In genomic region chr20:62120365-62120762, GRCh38 we compare ENCODE assay signal across 1 cellular context.
TF ChIP-seq lines count a peak whose summit lies in the region.

No MANE protein-coding gene starts in this region.

TF ChIP-seq in HepG2, 621 proteins besides CTCF, POLR2A, EP300 and RAD21 (continues in another document):
- TF ChIP-seq SOX13 (IDR thresholded peaks at IDR 0.05) (no peak), SOX13 (CRISPR knock-in tag; conservative IDR thresholded peaks at IDR 0.05 in 1 of 2, IDR thresholded peaks at IDR 0.05 in 1 of 2) (no peak), KLF6 (CRISPR knock-in tag; IDR thresholded peaks at IDR 0.05) (no peak), NR2F6 (IDR thresholded peaks at IDR 0.05) (no peak), NR2F6 (CRISPR knock-in tag; IDR thresholded peaks at IDR 0.05) (no peak), DNMT3B (CRISPR knock-in tag; conservative IDR thresholded peaks at IDR 0.05) (no peak), ZNF335 (CRISPR knock-in tag; IDR thresholded peaks at IDR 0.05) (no peak), ZNF296 (CRISPR knock-in tag; conservative IDR thresholded peaks at IDR 0.05) (no peak), ZNF746 (CRISPR knock-in tag; IDR thresholded peaks at IDR 0.05) (no peak), KDM1A (CRISPR knock-in tag; IDR thresholded peaks at IDR 0.05) (no peak), KDM5B (CRISPR knock-in tag; IDR thresholded peaks at IDR 0.05; ENCODE audit: borderline replicate concordance) (0 out of 2 replicates have a peak, but pooled peaks have one; percentile 30), HNRNPLL (IDR thresholded peaks at IDR 0.05; ENCODE audit: low read depth, low read length, poor library complexity, severe bottlenecking) (no peak), HDAC6 (IDR thresholded peaks at IDR 0.05; ENCODE audit: low read depth, low read length) (no peak), GTF3A (CRISPR knock-in tag; conservative IDR thresholded peaks at IDR 0.05) (no peak), CHCHD3 (CRISPR knock-in tag; IDR thresholded peaks at IDR 0.05) (no peak), ZBTB2 (CRISPR knock-in tag; IDR thresholded peaks at IDR 0.05; ENCODE audit: low read depth) (no peak), ZNF451 (CRISPR knock-in tag; IDR thresholded peaks at IDR 0.05) (no peak), ZNF20 (CRISPR knock-in tag; IDR thresholded peaks at IDR 0.05) (no peak), PPARG (CRISPR knock-in tag; conservative IDR thresholded peaks at IDR 0.05) (no peak), NR2C2 (CRISPR knock-in tag; IDR thresholded peaks at IDR 0.05; ENCODE audit: borderline replicate concordance) (no peak), HIC2 (CRISPR knock-in tag; IDR thresholded peaks at IDR 0.05; ENCODE audit: low read depth) (no peak), ZNF12 (CRISPR knock-in tag; IDR thresholded peaks at IDR 0.05) (no peak), ATF2 (CRISPR knock-in tag; IDR thresholded peaks at IDR 0.05) (peak; percentile 38; the same call in 1 of the 2 replicates), NRL (CRISPR knock-in tag; IDR thresholded peaks at IDR 0.05; ENCODE audit: borderline replicate concordance) (0 out of 2 replicates have a peak, but pooled peaks have one; percentile 44), GFI1 (CRISPR knock-in tag; IDR thresholded peaks at IDR 0.05; ENCODE audit: borderline replicate concordance) (no peak), ZEB1 (IDR thresholded peaks at IDR 0.05; ENCODE audit: insufficient replicate concordance, low read depth) (peak; percentile 45), ZNF282 (IDR thresholded peaks at IDR 0.05; ENCODE audit: partially characterized antibody) (no peak), EED (CRISPR knock-in tag; IDR thresholded peaks at IDR 0.05) (0 out of 2 replicates have a peak, but pooled peaks have one; percentile 28), ZNF274 (CRISPR knock-in tag; IDR thresholded peaks at IDR 0.05) (no peak), HBP1 (CRISPR knock-in tag; IDR thresholded peaks at IDR 0.05; ENCODE audit: low read depth) (peak; percentile 22; the same call in 1 of the 2 replicates), LCORL (IDR thresholded peaks at IDR 0.05) (no peak), LCORL (CRISPR knock-in tag; IDR thresholded peaks at IDR 0.05) (no peak), ELF3 (CRISPR knock-in tag; IDR thresholded peaks at IDR 0.05) (no peak), ZNF235 (CRISPR knock-in tag; IDR thresholded peaks at IDR 0.05; ENCODE audit: borderline replicate concordance) (peak; percentile 87; the same call in 1 of the 2 replicates), HDAC1 (CRISPR knock-in tag; IDR thresholded peaks at IDR 0.05) (0 out of 2 replicates have a peak, but pooled peaks have one; percentile 18), ZBTB34 (CRISPR knock-in tag; IDR thresholded peaks at IDR 0.05) (no peak), ASH2L (IDR thresholded peaks at IDR 0.05; ENCODE audit: insufficient read length, low read depth, low read length) (peak; percentile 6), ZNF687 (CRISPR knock-in tag; IDR thresholded peaks at IDR 0.05) (no peak), ZNF709 (CRISPR knock-in tag; IDR thresholded peaks at IDR 0.05) (no peak), ZFP90 (CRISPR knock-in tag; IDR thresholded peaks at IDR 0.05; ENCODE audit: borderline replicate concordance) (0 out of 2 replicates have a peak, but pooled peaks have one; percentile 60), CBFB (CRISPR knock-in tag; IDR thresholded peaks at IDR 0.05) (no peak), ZFP1 (CRISPR knock-in tag; IDR thresholded peaks at IDR 0.05) (no peak), FIP1L1 (IDR thresholded peaks at IDR 0.05; ENCODE audit: borderline replicate concordance, insufficient read depth, low read depth, low read length) (no peak), ZBTB3 (CRISPR knock-in tag; IDR thresholded peaks at IDR 0.05; ENCODE audit: borderline replicate concordance, low read depth) (no peak), EZH2 (conservative IDR thresholded peaks at IDR 0.05; ENCODE audit: low read depth, low read length) (no peak)
- TF ChIP-seq, protein P1, sequence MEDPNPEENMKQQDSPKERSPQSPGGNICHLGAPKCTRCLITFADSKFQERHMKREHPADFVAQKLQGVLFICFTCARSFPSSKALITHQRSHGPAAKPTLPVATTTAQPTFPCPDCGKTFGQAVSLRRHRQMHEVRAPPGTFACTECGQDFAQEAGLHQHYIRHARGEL (CRISPR knock-in tag; IDR thresholded peaks at IDR 0.05) = no peak
- TF ChIP-seq, protein P2, sequence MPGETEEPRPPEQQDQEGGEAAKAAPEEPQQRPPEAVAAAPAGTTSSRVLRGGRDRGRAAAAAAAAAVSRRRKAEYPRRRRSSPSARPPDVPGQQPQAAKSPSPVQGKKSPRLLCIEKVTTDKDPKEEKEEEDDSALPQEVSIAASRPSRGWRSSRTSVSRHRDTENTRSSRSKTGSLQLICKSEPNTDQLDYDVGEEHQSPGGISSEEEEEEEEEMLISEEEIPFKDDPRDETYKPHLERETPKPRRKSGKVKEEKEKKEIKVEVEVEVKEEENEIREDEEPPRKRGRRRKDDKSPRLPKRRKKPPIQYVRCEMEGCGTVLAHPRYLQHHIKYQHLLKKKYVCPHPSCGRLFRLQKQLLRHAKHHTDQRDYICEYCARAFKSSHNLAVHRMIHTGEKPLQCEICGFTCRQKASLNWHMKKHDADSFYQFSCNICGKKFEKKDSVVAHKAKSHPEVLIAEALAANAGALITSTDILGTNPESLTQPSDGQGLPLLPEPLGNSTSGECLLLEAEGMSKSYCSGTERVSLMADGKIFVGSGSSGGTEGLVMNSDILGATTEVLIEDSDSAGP (CRISPR knock-in tag; IDR thresholded peaks at IDR 0.05; ENCODE audit: borderline replicate concordance) = no peak
- TF ChIP-seq, protein P3, sequence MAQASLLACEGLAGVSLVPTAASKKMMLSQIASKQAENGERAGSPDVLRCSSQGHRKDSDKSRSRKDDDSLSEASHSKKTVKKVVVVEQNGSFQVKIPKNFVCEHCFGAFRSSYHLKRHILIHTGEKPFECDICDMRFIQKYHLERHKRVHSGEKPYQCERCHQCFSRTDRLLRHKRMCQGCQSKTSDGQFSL (CRISPR knock-in tag; IDR thresholded peaks at IDR 0.05) = no peak
- TF ChIP-seq, protein P4, sequence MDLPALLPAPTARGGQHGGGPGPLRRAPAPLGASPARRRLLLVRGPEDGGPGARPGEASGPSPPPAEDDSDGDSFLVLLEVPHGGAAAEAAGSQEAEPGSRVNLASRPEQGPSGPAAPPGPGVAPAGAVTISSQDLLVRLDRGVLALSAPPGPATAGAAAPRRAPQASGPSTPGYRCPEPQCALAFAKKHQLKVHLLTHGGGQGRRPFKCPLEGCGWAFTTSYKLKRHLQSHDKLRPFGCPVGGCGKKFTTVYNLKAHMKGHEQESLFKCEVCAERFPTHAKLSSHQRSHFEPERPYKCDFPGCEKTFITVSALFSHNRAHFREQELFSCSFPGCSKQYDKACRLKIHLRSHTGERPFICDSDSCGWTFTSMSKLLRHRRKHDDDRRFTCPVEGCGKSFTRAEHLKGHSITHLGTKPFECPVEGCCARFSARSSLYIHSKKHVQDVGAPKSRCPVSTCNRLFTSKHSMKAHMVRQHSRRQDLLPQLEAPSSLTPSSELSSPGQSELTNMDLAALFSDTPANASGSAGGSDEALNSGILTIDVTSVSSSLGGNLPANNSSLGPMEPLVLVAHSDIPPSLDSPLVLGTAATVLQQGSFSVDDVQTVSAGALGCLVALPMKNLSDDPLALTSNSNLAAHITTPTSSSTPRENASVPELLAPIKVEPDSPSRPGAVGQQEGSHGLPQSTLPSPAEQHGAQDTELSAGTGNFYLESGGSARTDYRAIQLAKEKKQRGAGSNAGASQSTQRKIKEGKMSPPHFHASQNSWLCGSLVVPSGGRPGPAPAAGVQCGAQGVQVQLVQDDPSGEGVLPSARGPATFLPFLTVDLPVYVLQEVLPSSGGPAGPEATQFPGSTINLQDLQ (CRISPR knock-in tag; IDR thresholded peaks at IDR 0.05) = 0 out of 2 replicates have a peak, but pooled peaks have one; percentile 15
